ENCODE assay signal across 37 cellular contexts in genomic region chrX:18158963-18159362, GRCh38.
"Had no signal": no experiment of that assay in that cellular context is flagged by ENCODE, and none has a peak within 500 bp of the region (broad histone marks: within the 10 kb centered on the region; RNA-seq: fewer than 3 reads in every experiment).

No MANE protein-coding gene starts in this region.

- H3K27ac ChIP-seq: adrenal gland, ascending aorta, body of pancreas, brain microvascular endothelial cell, breast epithelium, cardiac muscle cell had no signal

- H3K36me3 ChIP-seq: adrenal gland, ascending aorta, brain microvascular endothelial cell, breast epithelium, cardiac muscle cell had no signal

- H3K36me3 Mint-ChIP-seq: activated naive CD4-positive, alpha-beta T cell treated with anti-CD3 and anti-CD28 coated beads, Interleukin-2, amount 10 ng/mL, durations not matched to agents 7 days and 5 days; activated naive CD4-positive, alpha-beta T cell treated with anti-CD3 and anti-CD28 coated beads, Interleukin-2, amount 50 U/mL, for 24 hours; activated naive CD8-positive, alpha-beta T cell; activated naive CD8-positive, alpha-beta T cell treated with anti-CD3 and anti-CD28 coated beads for 36 hours; activated naive CD8-positive, alpha-beta T cell treated with anti-CD3 and anti-CD28 coated beads, Interleukin-2, amount 10 ng/mL, durations not matched to agents 7 days and 5 days; brain had no signal

- H3K27me3 Mint-ChIP-seq: activated naive CD4-positive, alpha-beta T cell treated with anti-CD3 and anti-CD28 coated beads, Interleukin-2, amount 10 ng/mL, durations not matched to agents 7 days and 5 days; activated naive CD8-positive, alpha-beta T cell; activated naive CD8-positive, alpha-beta T cell treated with anti-CD3 and anti-CD28 coated beads, Interleukin-2, amount 10 ng/mL, durations not matched to agents 7 days and 5 days; activated naive CD8-positive, alpha-beta T cell treated with anti-CD3 and anti-CD28 coated beads, Interleukin-2, amount 50 U/mL, for 24 hours; activated T-helper 17 cell treated with anti-CD3 and anti-CD28 coated beads, Interleukin-2, amount 50 U/mL, for 72 hours; brain; central memory CD8-positive, alpha-beta T cell had no signal

- H3K4me3 ChIP-seq: adrenal gland, ascending aorta, body of pancreas, breast epithelium, cardiac muscle cell had no signal

- H3K9me3 ChIP-seq: adrenal gland, ascending aorta, body of pancreas, breast epithelium had no signal

- H3K4me3 Mint-ChIP-seq: activated naive CD4-positive, alpha-beta T cell treated with anti-CD3 and anti-CD28 coated beads for 36 hours; activated naive CD4-positive, alpha-beta T cell treated with anti-CD3 and anti-CD28 coated beads, Interleukin-2, amount 10 ng/mL, durations not matched to agents 7 days and 5 days; activated naive CD4-positive, alpha-beta T cell treated with anti-CD3 and anti-CD28 coated beads, Interleukin-2, amount 50 U/mL, for 24 hours; activated naive CD8-positive, alpha-beta T cell; activated naive CD8-positive, alpha-beta T cell treated with anti-CD3 and anti-CD28 coated beads for 36 hours; activated naive CD8-positive, alpha-beta T cell treated with anti-CD3 and anti-CD28 coated beads, Interleukin-2, amount 10 ng/mL, durations not matched to agents 7 days and 5 days; activated naive CD8-positive, alpha-beta T cell treated with anti-CD3 and anti-CD28 coated beads, Interleukin-2, amount 50 U/mL, for 24 hours; activated T-cell treated with anti-CD3 and anti-CD28 coated beads, Interleukin-2, amount 50 U/mL, for 24 hours; activated T-cell treated with anti-CD3 and anti-CD28 coated beads, Interleukin-2, amount 50 U/mL, for 4 hours; activated T-cell treated with anti-CD3 and anti-CD28 coated beads, Interleukin-2, amount 50 U/mL, for 72 hours; activated T-helper 1 cell treated with anti-CD3 and anti-CD28 coated beads, Interleukin-12 subunit alpha, Interleukin-12 subunit beta, Interleukin-2, Interleukin-4 antibody, amounts not matched to agents 30 ng/mL and 10 ng/mL and 1 ng/mL, durations not matched to agents 14 hours and 24 hours and 36 hours; activated T-helper 17 cell treated with anti-CD3 and anti-CD28 coated beads, Interleukin-2, amount 50 U/mL, for 72 hours; brain; central memory CD8-positive, alpha-beta T cell had no signal

- H3K4me1 ChIP-seq: adrenal gland, ascending aorta, body of pancreas, breast epithelium had no signal

- H3K9me3 Mint-ChIP-seq: activated naive CD4-positive, alpha-beta T cell treated with anti-CD3 and anti-CD28 coated beads, Interleukin-2, amount 50 U/mL, for 24 hours; activated naive CD8-positive, alpha-beta T cell treated with anti-CD3 and anti-CD28 coated beads, Interleukin-2, amount 10 ng/mL, durations not matched to agents 7 days and 5 days; activated naive CD8-positive, alpha-beta T cell treated with anti-CD3 and anti-CD28 coated beads, Interleukin-2, amount 50 U/mL, for 24 hours; activated T-cell treated with anti-CD3 and anti-CD28 coated beads, Interleukin-2, amount 50 U/mL, for 4 hours; activated T-helper 1 cell treated with anti-CD3 and anti-CD28 coated beads, Interleukin-12 subunit alpha, Interleukin-12 subunit beta, Interleukin-2, Interleukin-4 antibody, amounts not matched to agents 30 ng/mL and 10 ng/mL and 1 ng/mL, durations not matched to agents 14 hours and 24 hours and 36 hours; activated T-helper 17 cell treated with anti-CD3 and anti-CD28 coated beads, Interleukin-2, amount 50 U/mL, for 72 hours; activated T-helper 2 cell treated with anti-CD3 and anti-CD28 coated beads, Interferon-gamma antibody, Interleukin-2, Interleukin-4, amounts not matched to agents 10 μg/mL and 5 μg/mL and 100 μg/mL, durations not matched to agents 14 hours and 24 hours and 36 hours; central memory CD8-positive, alpha-beta T cell had no signal

- H3K27ac Mint-ChIP-seq: activated naive CD4-positive, alpha-beta T cell treated with anti-CD3 and anti-CD28 coated beads for 36 hours; activated naive CD4-positive, alpha-beta T cell treated with anti-CD3 and anti-CD28 coated beads, Interleukin-2, amount 10 ng/mL, durations not matched to agents 7 days and 5 days; activated naive CD4-positive, alpha-beta T cell treated with anti-CD3 and anti-CD28 coated beads, Interleukin-2, amount 50 U/mL, for 24 hours; activated naive CD4-positive, alpha-beta T cell treated with anti-CD3 and anti-CD28 coated beads, Interleukin-2, amount 50 U/mL, for 72 hours; activated naive CD8-positive, alpha-beta T cell; activated naive CD8-positive, alpha-beta T cell treated with anti-CD3 and anti-CD28 coated beads for 36 hours; activated naive CD8-positive, alpha-beta T cell treated with anti-CD3 and anti-CD28 coated beads, Interleukin-2, amount 10 ng/mL, durations not matched to agents 7 days and 5 days; activated naive CD8-positive, alpha-beta T cell treated with anti-CD3 and anti-CD28 coated beads, Interleukin-2, amount 50 U/mL, for 24 hours; activated T-cell treated with anti-CD3 and anti-CD28 coated beads, Interleukin-2, amount 50 U/mL, for 24 hours; activated T-cell treated with anti-CD3 and anti-CD28 coated beads, Interleukin-2, amount 50 U/mL, for 72 hours; activated T-helper 1 cell treated with anti-CD3 and anti-CD28 coated beads, Interleukin-12 subunit alpha, Interleukin-12 subunit beta, Interleukin-2, Interleukin-4 antibody, amounts not matched to agents 30 ng/mL and 10 ng/mL and 1 ng/mL, durations not matched to agents 14 hours and 24 hours and 36 hours; activated T-helper 17 cell treated with anti-CD3 and anti-CD28 coated beads, Interleukin-2, amount 50 U/mL, for 72 hours; activated T-helper 2 cell treated with anti-CD3 and anti-CD28 coated beads, Interferon-gamma antibody, Interleukin-2, Interleukin-4, amounts not matched to agents 10 μg/mL and 5 μg/mL and 100 μg/mL, durations not matched to agents 14 hours and 24 hours and 36 hours; brain had no signal

- DNase-seq: activated effector memory CD4-positive, alpha-beta T cell treated with anti-CD3 and anti-CD28 coated beads, Interleukin-2, amount 50 U/mL, for 16 hours; activated effector memory CD4-positive, alpha-beta T cell treated with Interleukin-2 at 50 U/mL for 16 hours; activated gamma-delta T cell; activated gamma-delta T cell treated with Interleukin-2 at 50 U/mL for 16 hours; activated naive CD4-positive, alpha-beta T cell; activated naive CD4-positive, alpha-beta T cell treated with anti-CD3 and anti-CD28 coated beads for 36 hours; activated naive CD4-positive, alpha-beta T cell treated with anti-CD3 and anti-CD28 coated beads, Interleukin-2, amount 10 ng/mL, durations not matched to agents 7 days and 5 days; activated naive CD4-positive, alpha-beta T cell treated with anti-CD3 and anti-CD28 coated beads, Interleukin-2, amount 50 U/mL, for 16 hours; activated naive CD4-positive, alpha-beta T cell treated with Interleukin-2 at 50 U/mL for 16 hours; activated naive CD8-positive, alpha-beta T cell treated with anti-CD3 and anti-CD28 coated beads for 36 hours; activated naive CD8-positive, alpha-beta T cell treated with anti-CD3 and anti-CD28 coated beads, Interleukin-2, amount 10 ng/mL, durations not matched to agents 7 days and 5 days; activated naive CD8-positive, alpha-beta T cell treated with anti-CD3 and anti-CD28 coated beads, Interleukin-2, amount 50 U/mL, for 24 hours; activated T-cell treated with anti-CD3 and anti-CD28 coated beads, Interleukin-2, amount 50 U/mL, for 24 hours; activated T-cell treated with anti-CD3 and anti-CD28 coated beads, Interleukin-2, amount 50 U/mL, for 4 hours; activated T-cell treated with anti-CD3 and anti-CD28 coated beads, Interleukin-2, amount 50 U/mL, for 48 hours; activated T-cell treated with anti-CD3 and anti-CD28 coated beads, Interleukin-2, amount 50 U/mL, for 72 hours; adrenal gland; amniotic stem cell; amygdala; anterior cingulate cortex; aorta; body of pancreas; brain microvascular endothelial cell; caudate nucleus; central memory CD4-positive, alpha-beta T cell; cerebellar nuclear complex had no signal

- H3K4me1 Mint-ChIP-seq: activated naive CD4-positive, alpha-beta T cell treated with anti-CD3 and anti-CD28 coated beads, Interleukin-2, amount 10 ng/mL, durations not matched to agents 7 days and 5 days; activated naive CD8-positive, alpha-beta T cell treated with anti-CD3 and anti-CD28 coated beads for 36 hours; activated naive CD8-positive, alpha-beta T cell treated with anti-CD3 and anti-CD28 coated beads, Interleukin-2, amount 10 ng/mL, durations not matched to agents 7 days and 5 days; activated naive CD8-positive, alpha-beta T cell treated with anti-CD3 and anti-CD28 coated beads, Interleukin-2, amount 50 U/mL, for 24 hours; activated T-helper 17 cell treated with anti-CD3 and anti-CD28 coated beads, Interleukin-2, amount 50 U/mL, for 72 hours; central memory CD8-positive, alpha-beta T cell had no signal
